Comparison of ENCODE assay signal across 14 cellular contexts in genomic region chr6:159577564-159577963, GRCh38.
DNase-seq lines count a peak whose midpoint lies in the region; ATAC-seq and TF ChIP-seq lines count a peak whose summit lies in the region.
"Had no signal": no experiment of that assay in that cellular context is flagged by ENCODE, and none has a peak within 500 bp of the region (broad histone marks: within the 10 kb centered on the region; RNA-seq: fewer than 3 reads in every experiment).

No MANE protein-coding gene starts in this region.

- POLR2A ChIA-PET in PC-3 (lab: Charles Lee; ENCODE audit: unreplicated experiment): no interaction called here

- no peaks in the 10 kb centered on the region for H3K9me2 ChIP-seq in PC-3 (replicated peaks; ENCODE audit: low read length)

- H3K79me2 ChIP-seq in PC-3 (ENCODE audit: low read length): no peaks in the 10 kb centered on the region

- H3K4me1 ChIP-seq in PC-3 (ENCODE audit: insufficient read depth, low read length) (no peaks in the 10 kb centered on the region), esophagus (ENCODE audit: control insufficient read depth in 2 of 2, insufficient read depth in 2 of 2, low read length in 1 of 2) (peaks cover 0 to 4% of the 10 kb centered on the region in 2 donors)

- no peaks in the 10 kb centered on the region for H3F3A ChIP-seq in PC-3 (ENCODE audit: low read length, unreplicated experiment)

- TF ChIP-seq CTCF in PC-3 (conservative IDR thresholded peaks at IDR 0.05; ENCODE audit: low read depth, low read length): no peak

- H3K4me3 ChIP-seq in PC-3 (ENCODE audit: low read length): no peak overlapping the region
- H3K4me3 ChIP-seq in esophagus (ENCODE audit: low read depth in 1 of 2, low read length in 2 of 2): no peak overlapping the region

- H3K9me3 ChIP-seq in PC-3 (ENCODE audit: low read length) (no peaks in the 10 kb centered on the region), esophagus (ENCODE audit: control insufficient read depth in 2 of 2, insufficient read depth in 1 of 2, low read depth in 1 of 2, low read length in 1 of 2) (peaks cover under 1 to 11% of the 10 kb centered on the region in 2 donors)

- ATAC-seq in PC-3 (no peak), HG02884 (IDR thresholded peaks at IDR 0.05; ENCODE audit: unreplicated experiment) (no peak), HG02642 (IDR thresholded peaks at IDR 0.05; ENCODE audit: poor library complexity, unreplicated experiment) (no peak)

- no peak overlapping the region for H3K9ac ChIP-seq in PC-3 (ENCODE audit: low read length)

- no peak overlapping the region for H3K4me2 ChIP-seq in PC-3 (ENCODE audit: low read length)

- WGBS in esophagus, 2 donors: 56 to 59% methylated on average over 5 of the region's 5 CpGs

- no TSS peak for BruUV-seq in PC-3 (replicated peaks; lab: Mats Ljungman, UMichigan)

- CTCF ChIA-PET in PC-3 (lab: Charles Lee): no interaction called here

- H3K36me3 ChIP-seq in PC-3 (ENCODE audit: low read depth, low read length): no peaks in the 10 kb centered on the region
- H3K36me3 ChIP-seq in esophagus (ENCODE audit: control insufficient read depth in 2 of 2, insufficient read depth in 2 of 2, low read length in 1 of 2): no peaks in the 10 kb centered on the region

- H3K27ac ChIP-seq in PC-3 (ENCODE audit: low read length): no peak overlapping the region
- H3K27ac ChIP-seq in esophagus (ENCODE audit: low read depth in 2 of 2, low read length in 1 of 2): peak overlapping the region; percentile 17 to 18

- no peaks in the 10 kb centered on the region for H4K20me1 ChIP-seq in PC-3 (ENCODE audit: low read length)

- H3K27me3 ChIP-seq in PC-3 (ENCODE audit: low read length): peaks cover 11% of the 10 kb centered on the region; the same call in 1 of the 2 replicates
- no peaks in the 10 kb centered on the region for H3K27me3 ChIP-seq in esophagus (ENCODE audit: control insufficient read depth in 1 of 2, insufficient read depth in 2 of 2, low read length in 2 of 2)

- intact Hi-C loops in PC-3 (cut with micrococcal nuclease): no loop called here

- no peak overlapping the region for H2AFZ ChIP-seq in PC-3 (ENCODE audit: low read length)

- peak; percentile 17 for DNase-seq in ELF-1 (ENCODE audit: low read depth, low spot score)
- DNase-seq in PC-3: peak; percentile 26
- peak; percentile 1 for DNase-seq in occipital lobe (lab: John Stamatoyannopoulos, UW)
- no peak for DNase-seq in central memory CD4-positive, alpha-beta T cell
- no peak for DNase-seq in SIG-M5 treated with dmso at 0.1 percent for 504 hours (lab: John Stamatoyannopoulos, UW; ENCODE audit: unreplicated experiment)
- DNase-seq: activated CD4-positive, alpha-beta T cell treated with anti-CD3 and anti-CD28 coated beads for 48 hours; activated T-cell treated with anti-CD3 and anti-CD28 coated beads, Interleukin-2, amount 50 U/mL, for 1 hour; cortex of kidney; NCI-H1048; NCI-H510A; stimulated activated CD4-positive, alpha-beta T cell treated with anti-CD3 and anti-CD28 coated beads, Interleukin-15, amount 100 ng/mL, for 24 hours had no signal

Comparison
In these comparisons a context has a peak if more than half of its experiments do, and no peak if none do; other contexts are left out.
1. DNase-seq: peak in ELF-1 (single experiment), PC-3 (single experiment) and occipital lobe (single experiment); none in central memory CD4-positive, alpha-beta T cell (single experiment) and SIG-M5 treated with dmso at 0.1 percent for 504 hours (single experiment).